25 cellular contexts compared by ENCODE assay signal in the genomic region with DNA sequence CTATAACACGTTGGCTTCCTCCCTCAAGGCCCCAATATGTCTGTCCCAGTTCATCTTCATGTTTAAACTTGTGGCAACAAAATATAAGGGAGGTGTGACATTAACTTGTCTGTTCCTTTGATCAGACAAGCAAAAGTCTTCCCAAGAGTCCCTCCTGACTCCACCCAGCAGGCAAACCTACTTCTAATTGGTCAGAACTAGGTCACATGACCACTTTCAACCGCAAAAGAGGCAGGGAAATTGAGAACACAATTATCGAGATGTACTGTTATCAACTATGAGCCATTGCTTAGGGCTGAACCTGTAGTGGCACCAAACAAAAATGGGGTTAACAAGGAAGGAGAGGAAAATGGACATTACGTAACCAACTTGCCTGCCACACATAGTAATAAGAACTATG.
"Had no signal": no experiment of that assay in that cellular context is flagged by ENCODE, and none has a peak within 500 bp of the region (broad histone marks: within the 10 kb centered on the region; RNA-seq: fewer than 3 reads in every experiment).

No MANE protein-coding gene starts in this region.

- H3K36me3 ChIP-seq: colonic mucosa, esophagus squamous epithelium, gastrocnemius medialis, heart right ventricle, left ventricle myocardium inferior, lower lobe of right lung had no signal

- H3K4me1 ChIP-seq: colonic mucosa, heart right ventricle, left ventricle myocardium inferior, lower lobe of right lung had no signal

- ATAC-seq: effector memory CD8-positive, alpha-beta T cell; esophagus mucosa; gastrocnemius medialis; heart right ventricle; left colon; left lobe of liver; lower lobe of right lung; mucosa of descending colon had no signal

- H3K9me3 ChIP-seq: colonic mucosa, gastrocnemius medialis, heart right ventricle, left ventricle myocardium inferior, lower lobe of right lung, mucosa of descending colon had no signal

- H3K27me3 ChIP-seq: colonic mucosa, esophagus squamous epithelium, gastrocnemius medialis had no signal

- H3K4me3 ChIP-seq: colonic mucosa, esophagus squamous epithelium, gastrocnemius medialis, heart right ventricle, left ventricle myocardium inferior, lower lobe of right lung, mucosa of descending colon had no signal

- FAIRE-seq: endometrium had no signal

- DNase-seq: colonic mucosa; cortex of kidney; effector CD8-positive, alpha-beta T cell; effector memory CD8-positive, alpha-beta T cell; endodermal cell; erythroblast; esophagus squamous epithelium; foreskin fibroblast; foreskin melanocyte; gastrocnemius medialis; glutamatergic neuron; head of caudate nucleus; heart right ventricle; hippocampal formation; kidney; kidney glomerular epithelial cell; left colon; left ventricle myocardium inferior; lower lobe of right lung; mesenchymal stem cell; mucosa of descending colon had no signal

- H3K27ac ChIP-seq: colonic mucosa, epithelial cell of prostate, esophagus squamous epithelium, gastrocnemius medialis, heart right ventricle, left ventricle myocardium inferior, lower lobe of right lung had no signal
